In genomic region chr12:100717733-100718067, GRCh38 we compare ENCODE assay signal across 1 cellular context.
TF ChIP-seq lines count a peak whose summit lies in the region.

No MANE protein-coding gene starts in this region.

TF ChIP-seq in WTC11, 78 proteins besides CTCF, POLR2A, EP300 and RAD21 (continued from another document):
- TF ChIP-seq, protein P1, sequence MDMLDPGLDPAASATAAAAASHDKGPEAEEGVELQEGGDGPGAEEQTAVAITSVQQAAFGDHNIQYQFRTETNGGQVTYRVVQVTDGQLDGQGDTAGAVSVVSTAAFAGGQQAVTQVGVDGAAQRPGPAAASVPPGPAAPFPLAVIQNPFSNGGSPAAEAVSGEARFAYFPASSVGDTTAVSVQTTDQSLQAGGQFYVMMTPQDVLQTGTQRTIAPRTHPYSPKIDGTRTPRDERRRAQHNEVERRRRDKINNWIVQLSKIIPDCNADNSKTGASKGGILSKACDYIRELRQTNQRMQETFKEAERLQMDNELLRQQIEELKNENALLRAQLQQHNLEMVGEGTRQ (CRISPR knock-in tag; IDR thresholded peaks at IDR 0.05), result no peak
- TF ChIP-seq ERG (CRISPR knock-in tag; IDR thresholded peaks at IDR 0.05) (no peak), RORB (CRISPR knock-in tag; IDR thresholded peaks at IDR 0.05) (no peak), MAX (CRISPR knock-in tag; IDR thresholded peaks at IDR 0.05) (no peak), MXD4 (CRISPR knock-in tag; IDR thresholded peaks at IDR 0.05; ENCODE audit: borderline replicate concordance) (no peak), ATF6 (CRISPR knock-in tag; IDR thresholded peaks at IDR 0.05) (no peak), E2F5 (CRISPR knock-in tag; IDR thresholded peaks at IDR 0.05) (no peak), ZNF263 (CRISPR knock-in tag; IDR thresholded peaks at IDR 0.05; ENCODE audit: low read depth) (no peak), JAZF1 (CRISPR knock-in tag; IDR thresholded peaks at IDR 0.05) (no peak), RELA (CRISPR knock-in tag; IDR thresholded peaks at IDR 0.05; ENCODE audit: borderline replicate concordance) (no peak), E2F4 (CRISPR knock-in tag; IDR thresholded peaks at IDR 0.05; ENCODE audit: borderline replicate concordance, low read depth) (no peak)
